In genomic region chr9:131101207-131101964, GRCh38 we compare ENCODE assay signal across 2 cellular contexts.
TF ChIP-seq lines count a peak whose summit lies in the region.

No MANE protein-coding gene starts in this region.

TF ChIP-seq in GM23338, 12 proteins besides CTCF, POLR2A, EP300 and RAD21:
- TF ChIP-seq ETS1 (IDR thresholded peaks at IDR 0.05) (no peak), REST (IDR thresholded peaks at IDR 0.05; ENCODE audit: unreplicated experiment) (no peak), CREB1 (CRISPR knock-in tag; IDR thresholded peaks at IDR 0.05; ENCODE audit: low read depth) (no peak), JUNB (IDR thresholded peaks at IDR 0.05; ENCODE audit: unreplicated experiment) (no peak), ZNF114 (CRISPR knock-in tag; IDR thresholded peaks at IDR 0.05) (no peak), ZNF331 (CRISPR knock-in tag; IDR thresholded peaks at IDR 0.05; ENCODE audit: low read depth) (no peak), POLR2AphosphoS5 (IDR thresholded peaks at IDR 0.05; ENCODE audit: low read depth) (no peak), STAT1 (IDR thresholded peaks at IDR 0.05; ENCODE audit: unreplicated experiment) (no peak), EZH2 (IDR thresholded peaks at IDR 0.05; ENCODE audit: low read depth, unreplicated experiment) (no peak), NANOG (IDR thresholded peaks at IDR 0.05; ENCODE audit: borderline replicate concordance) (no peak), EZH2phosphoT487 (IDR thresholded peaks at IDR 0.05; ENCODE audit: unreplicated experiment) (no peak)
- TF ChIP-seq, protein P1, sequence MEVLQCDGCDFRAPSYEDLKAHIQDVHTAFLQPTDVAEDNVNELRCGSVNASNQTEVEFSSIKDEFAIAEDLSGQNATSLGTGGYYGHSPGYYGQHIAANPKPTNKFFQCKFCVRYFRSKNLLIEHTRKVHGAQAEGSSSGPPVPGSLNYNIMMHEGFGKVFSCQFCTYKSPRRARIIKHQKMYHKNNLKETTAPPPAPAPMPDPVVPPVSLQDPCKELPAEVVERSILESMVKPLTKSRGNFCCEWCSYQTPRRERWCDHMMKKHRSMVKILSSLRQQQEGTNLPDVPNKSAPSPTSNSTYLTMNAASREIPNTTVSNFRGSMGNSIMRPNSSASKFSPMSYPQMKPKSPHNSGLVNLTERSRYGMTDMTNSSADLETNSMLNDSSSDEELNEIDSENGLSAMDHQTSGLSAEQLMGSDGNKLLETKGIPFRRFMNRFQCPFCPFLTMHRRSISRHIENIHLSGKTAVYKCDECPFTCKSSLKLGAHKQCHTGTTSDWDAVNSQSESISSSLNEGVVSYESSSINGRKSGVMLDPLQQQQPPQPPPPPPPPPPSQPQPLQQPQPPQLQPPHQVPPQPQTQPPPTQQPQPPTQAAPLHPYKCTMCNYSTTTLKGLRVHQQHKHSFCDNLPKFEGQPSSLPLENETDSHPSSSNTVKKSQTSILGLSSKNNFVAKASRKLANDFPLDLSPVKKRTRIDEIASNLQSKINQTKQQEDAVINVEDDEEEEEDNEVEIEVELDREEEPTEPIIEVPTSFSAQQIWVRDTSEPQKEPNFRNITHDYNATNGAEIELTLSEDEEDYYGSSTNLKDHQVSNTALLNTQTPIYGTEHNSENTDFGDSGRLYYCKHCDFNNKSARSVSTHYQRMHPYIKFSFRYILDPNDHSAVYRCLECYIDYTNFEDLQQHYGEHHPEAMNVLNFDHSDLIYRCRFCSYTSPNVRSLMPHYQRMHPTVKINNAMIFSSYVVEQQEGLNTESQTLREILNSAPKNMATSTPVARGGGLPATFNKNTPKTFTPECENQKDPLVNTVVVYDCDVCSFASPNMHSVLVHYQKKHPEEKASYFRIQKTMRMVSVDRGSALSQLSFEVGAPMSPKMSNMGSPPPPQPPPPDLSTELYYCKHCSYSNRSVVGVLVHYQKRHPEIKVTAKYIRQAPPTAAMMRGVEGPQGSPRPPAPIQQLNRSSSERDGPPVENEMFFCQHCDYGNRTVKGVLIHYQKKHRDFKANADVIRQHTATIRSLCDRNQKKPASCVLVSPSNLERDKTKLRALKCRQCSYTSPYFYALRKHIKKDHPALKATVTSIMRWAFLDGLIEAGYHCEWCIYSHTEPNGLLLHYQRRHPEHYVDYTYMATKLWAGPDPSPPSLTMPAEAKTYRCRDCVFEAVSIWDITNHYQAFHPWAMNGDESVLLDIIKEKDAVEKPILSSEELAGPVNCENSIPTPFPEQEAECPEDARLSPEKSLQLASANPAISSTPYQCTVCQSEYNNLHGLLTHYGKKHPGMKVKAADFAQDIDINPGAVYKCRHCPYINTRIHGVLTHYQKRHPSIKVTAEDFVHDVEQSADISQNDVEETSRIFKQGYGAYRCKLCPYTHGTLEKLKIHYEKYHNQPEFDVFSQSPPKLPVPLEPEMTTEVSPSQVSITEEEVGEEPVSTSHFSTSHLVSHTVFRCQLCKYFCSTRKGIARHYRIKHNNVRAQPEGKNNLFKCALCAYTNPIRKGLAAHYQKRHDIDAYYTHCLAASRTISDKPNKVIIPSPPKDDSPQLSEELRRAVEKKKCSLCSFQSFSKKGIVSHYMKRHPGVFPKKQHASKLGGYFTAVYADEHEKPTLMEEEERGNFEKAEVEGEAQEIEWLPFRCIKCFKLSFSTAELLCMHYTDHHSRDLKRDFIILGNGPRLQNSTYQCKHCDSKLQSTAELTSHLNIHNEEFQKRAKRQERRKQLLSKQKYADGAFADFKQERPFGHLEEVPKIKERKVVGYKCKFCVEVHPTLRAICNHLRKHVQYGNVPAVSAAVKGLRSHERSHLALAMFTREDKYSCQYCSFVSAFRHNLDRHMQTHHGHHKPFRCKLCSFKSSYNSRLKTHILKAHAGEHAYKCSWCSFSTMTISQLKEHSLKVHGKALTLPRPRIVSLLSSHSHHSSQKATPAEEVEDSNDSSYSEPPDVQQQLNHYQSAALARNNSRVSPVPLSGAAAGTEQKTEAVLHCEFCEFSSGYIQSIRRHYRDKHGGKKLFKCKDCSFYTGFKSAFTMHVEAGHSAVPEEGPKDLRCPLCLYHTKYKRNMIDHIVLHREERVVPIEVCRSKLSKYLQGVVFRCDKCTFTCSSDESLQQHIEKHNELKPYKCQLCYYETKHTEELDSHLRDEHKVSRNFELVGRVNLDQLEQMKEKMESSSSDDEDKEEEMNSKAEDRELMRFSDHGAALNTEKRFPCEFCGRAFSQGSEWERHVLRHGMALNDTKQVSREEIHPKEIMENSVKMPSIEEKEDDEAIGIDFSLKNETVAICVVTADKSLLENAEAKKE (CRISPR knock-in tag; IDR thresholded peaks at IDR 0.05), result no peak

TF ChIP-seq in H1, 55 proteins besides CTCF, POLR2A, EP300 and RAD21:
- TF ChIP-seq HDAC6 (IDR thresholded peaks at IDR 0.05; ENCODE audit: low read depth, low read length) (no peak), NRF1 (IDR thresholded peaks at IDR 0.05; ENCODE audit: low read depth, low read length) (no peak), HDAC2 (IDR thresholded peaks at IDR 0.05; ENCODE audit: borderline replicate concordance in 1 of 2, low read depth in 2 of 2, low read length in 2 of 2) (no peak), SIX5 (IDR thresholded peaks at IDR 0.05; ENCODE audit: low read depth, low read length) (no peak), SP2 (IDR thresholded peaks at IDR 0.05; ENCODE audit: low read length) (no peak), ASH2L (IDR thresholded peaks at IDR 0.05; ENCODE audit: low read length) (no peak), BCL11A (IDR thresholded peaks at IDR 0.05; ENCODE audit: low read depth in 2 of 2, low read length in 2 of 2) (no peak), GABPA (IDR thresholded peaks at IDR 0.05; ENCODE audit: borderline replicate concordance, insufficient read depth, low read length) (no peak), YY1 (IDR thresholded peaks at IDR 0.05; ENCODE audit: low read depth, low read length) (no peak), SAP30 (IDR thresholded peaks at IDR 0.05; ENCODE audit: insufficient read depth, insufficient replicate concordance, low read length) (no peak), SUZ12 (IDR thresholded peaks at IDR 0.05; ENCODE audit: low read length) (no peak), SP1 (IDR thresholded peaks at IDR 0.05; ENCODE audit: low read depth, low read length) (no peak), SP4 (IDR thresholded peaks at IDR 0.05; ENCODE audit: low read length) (no peak)
